In the genomic region with DNA sequence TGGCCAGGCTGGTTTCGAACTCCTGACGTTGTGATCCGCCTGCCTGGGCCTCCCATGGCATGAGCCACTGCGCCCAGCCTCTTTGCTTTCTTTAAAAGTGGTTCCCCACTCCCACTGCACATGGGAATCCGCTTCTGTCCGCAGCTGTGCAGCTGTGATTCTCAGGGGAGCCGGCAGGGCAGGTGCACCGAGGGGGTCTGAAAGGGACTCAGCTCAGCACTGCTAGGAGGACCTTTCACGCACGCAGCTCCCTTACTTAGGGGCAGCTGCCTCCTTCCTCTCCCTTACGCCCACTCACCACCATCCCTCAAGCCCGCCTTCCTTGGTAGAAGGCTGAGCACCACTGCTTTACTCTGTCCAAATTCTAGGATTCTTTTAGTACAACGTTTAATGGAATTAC, we compare ENCODE assay signal across 15 cellular contexts. TPM values are rescaled to one million over a fixed set of nuclear protein-coding genes. Genes with fewer than 3 reads are reported as not detected.
DNase-seq lines count a peak whose midpoint lies in the region; ATAC-seq and TF ChIP-seq lines count a peak whose summit lies in the region.
"Had no signal": no experiment of that assay in that cellular context is flagged by ENCODE, and none has a peak within 500 bp of the region (broad histone marks: within the 10 kb centered on the region; RNA-seq: fewer than 3 reads in every experiment).

No MANE protein-coding gene starts in this region.

- H3K9me3 ChIP-seq in CD4-positive, alpha-beta memory T cell (ENCODE audit: control insufficient read depth in 1 of 2, low read length in 2 of 2): no peaks in the 10 kb centered on the region
- H3K9me3 ChIP-seq: Caco-2, SJSA1 had no signal

- H3K27me3 ChIP-seq in CD4-positive, alpha-beta memory T cell (ENCODE audit: insufficient read depth, low read length): peaks cover 12% of the 10 kb centered on the region

- POLR2A ChIA-PET in CD4-positive, alpha-beta memory T cell (lab: Charles Lee; ENCODE audit: partially characterized antibody): no interaction called here

- CTCF ChIA-PET in CD4-positive, alpha-beta memory T cell (lab: Charles Lee; ENCODE audit: partially characterized antibody): interaction anchor here (0.8 to 0.9 kb wide), 3 partner anchors 38 to 432 kb away, joined by 3 to 4 read pairs (median 3); no protein-coding TSS in a partner anchor

- H3K4me3 Mint-ChIP-seq in type B pancreatic cell (no peak overlapping the region), chondrocyte (ENCODE audit: unreplicated experiment) (no peak overlapping the region)
- H3K4me3 Mint-ChIP-seq in CD4-positive, alpha-beta memory T cell: no peak overlapping the region

- TF ChIP-seq CTCF in type B pancreatic cell (conservative IDR thresholded peaks at IDR 0.05) (no peak), chondrocyte (IDR thresholded peaks at IDR 0.05) (no peak)

- no peak overlapping the region for H3K27ac ChIP-seq in CD4-positive, alpha-beta memory T cell (ENCODE audit: low read depth, low read length)
- H3K27ac ChIP-seq: SJSA1 had no signal

- intact Hi-C loops in CD4-positive, alpha-beta memory T cell (cut with micrococcal nuclease): no loop called here

- in situ Hi-C loops in G401 (cut with HindIII; ENCODE audit: low sequenced_read_pairs): no loop called here

- ATAC-seq in GM21529 (IDR thresholded peaks at IDR 0.05; ENCODE audit: unreplicated experiment) (peak; percentile 57), HG03280 (IDR thresholded peaks at IDR 0.05; ENCODE audit: unreplicated experiment) (peak; percentile 37)

- H3K27ac Mint-ChIP-seq in type B pancreatic cell: no peak overlapping the region
- H3K27ac Mint-ChIP-seq in CD4-positive, alpha-beta memory T cell: no peak overlapping the region
- H3K27ac Mint-ChIP-seq in chondrocyte (ENCODE audit: unreplicated experiment): no peak overlapping the region
- H3K27ac Mint-ChIP-seq: H9 had no signal

- peaks cover 13% of the 10 kb centered on the region for H3K27me3 Mint-ChIP-seq in type B pancreatic cell
- H3K27me3 Mint-ChIP-seq in CD4-positive, alpha-beta memory T cell: peaks cover 28 to 42% of the 10 kb centered on the region in 2 donors
- no peaks in the 10 kb centered on the region for H3K27me3 Mint-ChIP-seq in chondrocyte (ENCODE audit: low read depth)

- H3K4me1 Mint-ChIP-seq in type B pancreatic cell (ENCODE audit: unreplicated experiment) (peaks cover under 1% of the 10 kb centered on the region), chondrocyte (ENCODE audit: low read depth) (no peaks in the 10 kb centered on the region)
- H3K4me1 Mint-ChIP-seq in CD4-positive, alpha-beta memory T cell: peaks cover 0 to 8% (median 1%) of the 10 kb centered on the region in 4 donors

- peak; percentile 18 for DNase-seq in ecto neural progenitor cell (ENCODE audit: low spot score)
- peak; percentile 40 for DNase-seq in type B pancreatic cell (ENCODE audit: extremely low spot score, unreplicated experiment)
- no peak for DNase-seq in CD4-positive, alpha-beta memory T cell
- DNase-seq in G401 (ENCODE audit: low spot score): no peak
- no peak for DNase-seq in chondrocyte (ENCODE audit: low spot score)
- DNase-seq: Caco-2, H9, NCI-H1417, NCI-H2029, NCI-H2171 treated with DMSO at 0.1 percent for 48 hours, NCI-H748 treated with DMSO at 0.1 percent for 48 hours, SW 1271 had no signal

- H3K4me3 ChIP-seq in CD4-positive, alpha-beta memory T cell (ENCODE audit: low read length in 2 of 2): no peak overlapping the region
- H3K4me3 ChIP-seq: SJSA1 had no signal

- no peaks in the 10 kb centered on the region for H3K4me1 ChIP-seq in CD4-positive, alpha-beta memory T cell (ENCODE audit: insufficient read depth, low read length)
- H3K4me1 ChIP-seq: Caco-2, SJSA1 had no signal

- H3K36me3 Mint-ChIP-seq in type B pancreatic cell: peaks cover 7% of the 10 kb centered on the region
- H3K36me3 Mint-ChIP-seq in CD4-positive, alpha-beta memory T cell: no peaks in the 10 kb centered on the region
- H3K36me3 Mint-ChIP-seq in chondrocyte (ENCODE audit: low read depth): peaks cover 9% of the 10 kb centered on the region

- H3K9me3 Mint-ChIP-seq in type B pancreatic cell (no peaks in the 10 kb centered on the region), chondrocyte (ENCODE audit: low read depth) (no peaks in the 10 kb centered on the region)
- peaks cover 0 to 2% (median 0%) of the 10 kb centered on the region in 8 donors for H3K9me3 Mint-ChIP-seq in CD4-positive, alpha-beta memory T cell
- H3K9me3 Mint-ChIP-seq: H9 had no signal

- no peaks in the 10 kb centered on the region for H3K36me3 ChIP-seq in CD4-positive, alpha-beta memory T cell (ENCODE audit: insufficient read depth, low read length)
- H3K36me3 ChIP-seq: SJSA1 had no signal

RNA-seq across cellular contexts. Expression of a gene that starts 40.4 kb away (rescaled TPM):
- total RNA-seq in type B pancreatic cell (ENCODE audit: low replicate concordance) (8.2 and 9.0 TPM in 2 replicates), chondrocyte (13.3 to 13.4 TPM (median 13.4 TPM) in 3 replicates)
- 10 to 100 TPM; 41.9 to 45.5 TPM for total RNA-seq in CD4-positive, alpha-beta memory T cell
- 10 to 100 TPM; 25.3 to 40.9 TPM for polyA plus RNA-seq in CD4-positive, alpha-beta memory T cell
- total RNA-seq in G401 (2014; rRNA removed; shearing (Covaris generic)): 1.2 and 2.7 TPM in 2 replicates

RNA-seq across cellular contexts. Expression of a gene that starts 46.4 kb away (rescaled TPM):
- total RNA-seq in type B pancreatic cell (ENCODE audit: low replicate concordance): 9.3 and 9.9 TPM in 2 replicates
- total RNA-seq in CD4-positive, alpha-beta memory T cell: under 1 TPM; 0.58 to 0.76 TPM
- not detected for polyA plus RNA-seq in CD4-positive, alpha-beta memory T cell
- total RNA-seq in G401 (2014; rRNA removed; shearing (Covaris generic)): 1.7 and 4.3 TPM in 2 replicates
- total RNA-seq in chondrocyte: 5.4 to 7.1 TPM (median 5.8 TPM) in 3 replicates

Comparison
In these comparisons a context has a peak if more than half of its experiments do, and no peak if none do; other contexts are left out.
1. DNase-seq: peak in ecto neural progenitor cell (single experiment) and type B pancreatic cell (single experiment); none in CD4-positive, alpha-beta memory T cell (0 of 5), G401 (single experiment) and chondrocyte (single experiment).